ENCODE assay signal across 9 cellular contexts in the genomic region with DNA sequence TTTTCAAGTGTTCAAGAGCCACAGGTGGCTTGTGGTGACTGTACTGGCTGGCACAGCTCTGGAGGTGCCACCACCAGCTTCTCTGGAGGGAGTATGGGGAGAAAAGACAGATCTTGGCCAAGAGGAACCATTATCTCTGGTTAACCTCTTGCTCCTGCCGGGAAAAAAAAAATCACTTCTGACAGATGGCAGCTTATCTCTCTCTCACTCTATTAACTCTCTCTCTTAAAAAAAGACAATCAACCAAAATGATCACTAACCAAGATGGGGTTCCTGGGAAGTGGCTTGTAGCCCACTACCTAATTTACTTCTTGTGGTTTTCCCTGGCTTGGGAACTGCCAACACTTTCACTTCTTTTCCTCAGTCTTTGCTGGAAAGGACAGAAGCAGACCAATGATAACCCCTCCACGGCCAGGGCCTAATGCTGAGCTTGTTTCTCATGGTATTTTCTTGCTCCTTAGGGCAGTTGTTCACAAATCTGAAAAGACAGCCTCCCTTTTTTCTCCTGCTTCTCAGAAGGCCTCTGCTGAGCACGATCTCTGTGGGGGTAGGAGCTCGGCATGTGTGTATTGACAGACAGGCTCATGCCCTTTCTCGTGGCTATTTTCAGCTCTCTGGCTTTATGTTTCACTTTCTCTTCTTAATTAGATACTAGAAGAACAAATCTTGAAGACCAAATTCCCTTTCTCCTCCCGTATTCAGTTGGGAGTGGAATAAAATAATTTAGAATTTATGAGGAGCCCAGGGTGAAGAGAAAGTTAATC. TPM values are rescaled to one million over a fixed set of nuclear protein-coding genes. Genes with fewer than 3 reads are reported as not detected.
DNase-seq lines count a peak whose midpoint lies in the region; ATAC-seq, FAIRE-seq and TF ChIP-seq lines count a peak whose summit lies in the region.
"Had no signal": no experiment of that assay in that cellular context is flagged by ENCODE, and none has a peak within 500 bp of the region (broad histone marks: within the 10 kb centered on the region; RNA-seq: fewer than 3 reads in every experiment).

No MANE protein-coding gene starts in this region.

- H4K20me1 ChIP-seq in PC-3 (ENCODE audit: low read length): no peaks in the 10 kb centered on the region

- peaks cover 3% of the 10 kb centered on the region for H3F3A ChIP-seq in PC-3 (ENCODE audit: low read length, unreplicated experiment)

- CTCF ChIA-PET in PC-3 (lab: Charles Lee): no interaction called here

- H3K27me3 ChIP-seq in PC-3 (ENCODE audit: low read length): peaks cover 3% of the 10 kb centered on the region; the same call in 1 of the 2 replicates
- H3K27me3 ChIP-seq in prostate gland (replicated peaks; ENCODE audit: insufficient read depth): no peaks in the 10 kb centered on the region

- no peak overlapping the region for H3K27ac ChIP-seq in PC-3 (ENCODE audit: low read length)
- H3K27ac ChIP-seq in prostate gland: peak overlapping the region; percentile 53 to 65

- WGBS in prostate gland: 36% methylated on average over 6 of the region's 6 CpGs

- H3K9me3 ChIP-seq in PC-3 (ENCODE audit: low read length) (no peaks in the 10 kb centered on the region), prostate gland (no peaks in the 10 kb centered on the region)

- POLR2A ChIA-PET in PC-3 (lab: Charles Lee; ENCODE audit: unreplicated experiment): interaction anchor here (0.7 kb wide), 1 partner anchor 67 kb away, joined by 3 read pairs; no protein-coding TSS in a partner anchor

- FAIRE-seq in GM18507 (lab: Jason Lieb, UNC): peak; percentile 76

- H3K4me1 ChIP-seq in PC-3 (ENCODE audit: insufficient read depth, low read length): peaks cover 15% of the 10 kb centered on the region
- no peaks in the 10 kb centered on the region for H3K4me1 ChIP-seq in prostate gland (replicated peaks)

- TF ChIP-seq CTCF in PC-3 (conservative IDR thresholded peaks at IDR 0.05; ENCODE audit: low read depth, low read length): no peak
- no peak for TF ChIP-seq CTCF in prostate gland (IDR thresholded peaks at IDR 0.05)

- BruUV-seq in PC-3 (replicated peaks; lab: Mats Ljungman, UMichigan): no TSS peak

- H3K9me2 ChIP-seq in PC-3 (replicated peaks; ENCODE audit: low read length): no peaks in the 10 kb centered on the region

- H3K9ac ChIP-seq in PC-3 (ENCODE audit: low read length): no peak overlapping the region

- H3K4me3 ChIP-seq in PC-3 (ENCODE audit: low read length) (no peak overlapping the region), prostate gland (peak overlapping the region; percentile 19 to 33)

- intact Hi-C loops in PC-3 (cut with micrococcal nuclease) (no loop called here), prostate gland (cut with DNase I) (loop anchor here (5.0 kb wide), 2 partner anchors 113 to 178 kb away; a partner anchor contains a TSS)

- DNase-seq in GM18507 (ENCODE audit: extremely low spot score, insufficient read length, low read depth) (peak; percentile 29), PC-3 (no peak), fibroblast of gingiva (ENCODE audit: low read depth) (peak; percentile 9), prostate gland (ENCODE audit: low spot score) (no peak)
- no peak for DNase-seq in activated naive CD4-positive, alpha-beta T cell treated with anti-CD3 and anti-CD28 coated beads, Interleukin-2, amount 50 U/mL, for 16 hours

- no peak for TF ChIP-seq POLR2A in prostate gland (IDR thresholded peaks at IDR 0.05)

- ATAC-seq in PC-3 (no peak), HG02970 (IDR thresholded peaks at IDR 0.05; ENCODE audit: low FRiP score, unreplicated experiment) (no peak), GM21528 (IDR thresholded peaks at IDR 0.05; ENCODE audit: low FRiP score, unreplicated experiment) (no peak), HG02840 (IDR thresholded peaks at IDR 0.05; ENCODE audit: low FRiP score, unreplicated experiment) (no peak)

- 0 out of 2 replicates have a peak overlapping the region, but pooled peaks have one; percentile 11 for H3K4me2 ChIP-seq in PC-3 (ENCODE audit: low read length)

- no peaks in the 10 kb centered on the region for H3K79me2 ChIP-seq in PC-3 (ENCODE audit: low read length)

- H3K36me3 ChIP-seq in PC-3 (ENCODE audit: low read depth, low read length): no peaks in the 10 kb centered on the region
- no peaks in the 10 kb centered on the region for H3K36me3 ChIP-seq in prostate gland

- H2AFZ ChIP-seq in PC-3 (ENCODE audit: low read length): no peak overlapping the region

RNA-seq across cellular contexts. Expression of a gene that starts 0.9 kb away (rescaled TPM):
- total RNA-seq in PC-3 (2014; rRNA removed): not detected in 2 replicates
- 1 to 10 TPM in 1 of 2 donors, not detected in 1; 7.8 TPM for total RNA-seq in prostate gland
- total RNA-seq: lung microvascular endothelial cell had no signal

RNA-seq across cellular contexts. Expression of a gene that starts 3.8 kb away (rescaled TPM):
- total RNA-seq in PC-3 (2014; rRNA removed): 0.07 TPM in 1 of 2 replicates, not detected in the other
- under 1 TPM in 1 of 2 donors, not detected in 1; 0.34 TPM for total RNA-seq in prostate gland
- total RNA-seq: lung microvascular endothelial cell had no signal

RNA-seq across cellular contexts. Expression of a gene that starts 42.9 kb away (rescaled TPM):
- 229 and 260 TPM in 2 replicates for total RNA-seq in PC-3 (2014; rRNA removed)
- total RNA-seq in prostate gland: 10 to 100 TPM; 47.9 to 80.1 TPM

Comparison
In these comparisons a context has a peak if more than half of its experiments do, and no peak if none do; other contexts are left out.
1. DNase-seq: peak in GM18507 (single experiment) and fibroblast of gingiva (single experiment); none in PC-3 (single experiment), prostate gland (single experiment) and activated naive CD4-positive, alpha-beta T cell treated with anti-CD3 and anti-CD28 coated beads, Interleukin-2, amount 50 U/mL, for 16 hours (single experiment).